In genomic region chr10:104328916-104329710, GRCh38 we compare ENCODE assay signal across 8 cellular contexts. TPM values are rescaled to one million over a fixed set of nuclear protein-coding genes. Genes with fewer than 3 reads are reported as not detected.
DNase-seq lines count a peak whose midpoint lies in the region; ATAC-seq and TF ChIP-seq lines count a peak whose summit lies in the region.

No MANE protein-coding gene starts in this region.

- intact Hi-C loops in natural killer cell (cut with micrococcal nuclease): loop anchor here (1.0 to 10.0 kb wide), 3 partner anchors 9 to 414 kb away; partner anchors contain the start of genes GSTO2, ITPRIP and STN1

- H3K27me3 Mint-ChIP-seq in natural killer cell (ENCODE audit: low read depth in 2 of 2): no peaks in the 10 kb centered on the region

- H3K27ac Mint-ChIP-seq in natural killer cell: peak overlapping the region; percentile 98 to 100

- DNase-seq in EH (ENCODE audit: low read depth): peak; percentile 86
- peak; percentile 39 for DNase-seq in NCI-H345 treated with DMSO at 0.1 percent for 48 hours (lab: John Stamatoyannopoulos, UW; ENCODE audit: unreplicated experiment)
- peak; percentile 79 for DNase-seq in activated CD8-positive, alpha-beta memory T cell treated with anti-CD3 and anti-CD28 coated beads, Interleukin-2, amount 50 U/mL, for 4 hours
- DNase-seq in epithelial cell of prostate (ENCODE audit: low read depth, low spot score): peak; percentile 94
- peak; percentile 84 for DNase-seq in natural killer cell
- DNase-seq in stimulated activated naive CD4-positive, alpha-beta T cell treated with Interleukin-2 at 50 U/mL for 16 hours (lab: John Stamatoyannopoulos, UW): peak; percentile 87
- DNase-seq in DMS53 treated with DMSO at 0.1 percent for 48 hours (lab: John Stamatoyannopoulos, UW; ENCODE audit: unreplicated experiment): no peak

- ATAC-seq in HG02588 (IDR thresholded peaks at IDR 0.05; ENCODE audit: unreplicated experiment) (peak; percentile 50), natural killer cell (peak; percentile 76 to 91 (median 85))

- H3K27ac ChIP-seq in epithelial cell of prostate: peak overlapping the region; percentile 100

- H3K4me3 Mint-ChIP-seq in natural killer cell: peak overlapping the region; percentile 82

- peaks cover 6% of the 10 kb centered on the region for H3K36me3 Mint-ChIP-seq in natural killer cell

- no peak for TF ChIP-seq CTCF in natural killer cell (IDR thresholded peaks at IDR 0.05)

- no peaks in the 10 kb centered on the region for H3K9me3 Mint-ChIP-seq in natural killer cell

- H3K4me1 Mint-ChIP-seq in natural killer cell: peaks cover 97 to 99% of the 10 kb centered on the region in 2 donors

RNA-seq across cellular contexts. Expression of gene ITPRIP, which starts 9.2 kb away (rescaled TPM):
- total RNA-seq in natural killer cell: 100 to 1,000 TPM; 172 to 225 (median 176) TPM

RNA-seq across cellular contexts. Expression of gene CFAP58, which starts 24.5 kb away (rescaled TPM):
- total RNA-seq in natural killer cell: under 1 TPM; 0.07 to 0.15 (median 0.11) TPM
